1 cellular context compared by ENCODE assay signal in the genomic region with DNA sequence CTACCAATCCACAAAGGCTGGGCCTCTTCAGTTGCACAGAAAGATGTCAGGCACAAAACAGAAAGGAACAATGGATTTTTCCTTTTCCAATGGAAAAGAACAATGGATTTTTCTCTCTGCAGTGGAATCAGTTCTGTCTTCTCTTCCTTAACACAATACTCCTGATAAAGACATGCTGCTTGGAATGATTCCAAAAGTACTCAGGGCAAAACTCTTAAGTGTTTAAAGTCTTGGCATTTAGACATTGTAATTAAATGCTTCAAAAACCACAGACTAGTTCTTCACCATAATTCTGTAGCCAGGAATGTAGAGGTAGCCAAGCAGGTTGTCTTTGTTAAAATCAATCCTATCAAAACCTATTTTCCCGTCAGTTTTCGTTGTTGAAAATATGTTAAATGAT.
TF ChIP-seq lines count a peak whose summit lies in the region.

No MANE protein-coding gene starts in this region.

TF ChIP-seq in GM23338, 12 proteins besides CTCF, POLR2A, EP300 and RAD21 (continued from another document):
- TF ChIP-seq, protein P1, sequence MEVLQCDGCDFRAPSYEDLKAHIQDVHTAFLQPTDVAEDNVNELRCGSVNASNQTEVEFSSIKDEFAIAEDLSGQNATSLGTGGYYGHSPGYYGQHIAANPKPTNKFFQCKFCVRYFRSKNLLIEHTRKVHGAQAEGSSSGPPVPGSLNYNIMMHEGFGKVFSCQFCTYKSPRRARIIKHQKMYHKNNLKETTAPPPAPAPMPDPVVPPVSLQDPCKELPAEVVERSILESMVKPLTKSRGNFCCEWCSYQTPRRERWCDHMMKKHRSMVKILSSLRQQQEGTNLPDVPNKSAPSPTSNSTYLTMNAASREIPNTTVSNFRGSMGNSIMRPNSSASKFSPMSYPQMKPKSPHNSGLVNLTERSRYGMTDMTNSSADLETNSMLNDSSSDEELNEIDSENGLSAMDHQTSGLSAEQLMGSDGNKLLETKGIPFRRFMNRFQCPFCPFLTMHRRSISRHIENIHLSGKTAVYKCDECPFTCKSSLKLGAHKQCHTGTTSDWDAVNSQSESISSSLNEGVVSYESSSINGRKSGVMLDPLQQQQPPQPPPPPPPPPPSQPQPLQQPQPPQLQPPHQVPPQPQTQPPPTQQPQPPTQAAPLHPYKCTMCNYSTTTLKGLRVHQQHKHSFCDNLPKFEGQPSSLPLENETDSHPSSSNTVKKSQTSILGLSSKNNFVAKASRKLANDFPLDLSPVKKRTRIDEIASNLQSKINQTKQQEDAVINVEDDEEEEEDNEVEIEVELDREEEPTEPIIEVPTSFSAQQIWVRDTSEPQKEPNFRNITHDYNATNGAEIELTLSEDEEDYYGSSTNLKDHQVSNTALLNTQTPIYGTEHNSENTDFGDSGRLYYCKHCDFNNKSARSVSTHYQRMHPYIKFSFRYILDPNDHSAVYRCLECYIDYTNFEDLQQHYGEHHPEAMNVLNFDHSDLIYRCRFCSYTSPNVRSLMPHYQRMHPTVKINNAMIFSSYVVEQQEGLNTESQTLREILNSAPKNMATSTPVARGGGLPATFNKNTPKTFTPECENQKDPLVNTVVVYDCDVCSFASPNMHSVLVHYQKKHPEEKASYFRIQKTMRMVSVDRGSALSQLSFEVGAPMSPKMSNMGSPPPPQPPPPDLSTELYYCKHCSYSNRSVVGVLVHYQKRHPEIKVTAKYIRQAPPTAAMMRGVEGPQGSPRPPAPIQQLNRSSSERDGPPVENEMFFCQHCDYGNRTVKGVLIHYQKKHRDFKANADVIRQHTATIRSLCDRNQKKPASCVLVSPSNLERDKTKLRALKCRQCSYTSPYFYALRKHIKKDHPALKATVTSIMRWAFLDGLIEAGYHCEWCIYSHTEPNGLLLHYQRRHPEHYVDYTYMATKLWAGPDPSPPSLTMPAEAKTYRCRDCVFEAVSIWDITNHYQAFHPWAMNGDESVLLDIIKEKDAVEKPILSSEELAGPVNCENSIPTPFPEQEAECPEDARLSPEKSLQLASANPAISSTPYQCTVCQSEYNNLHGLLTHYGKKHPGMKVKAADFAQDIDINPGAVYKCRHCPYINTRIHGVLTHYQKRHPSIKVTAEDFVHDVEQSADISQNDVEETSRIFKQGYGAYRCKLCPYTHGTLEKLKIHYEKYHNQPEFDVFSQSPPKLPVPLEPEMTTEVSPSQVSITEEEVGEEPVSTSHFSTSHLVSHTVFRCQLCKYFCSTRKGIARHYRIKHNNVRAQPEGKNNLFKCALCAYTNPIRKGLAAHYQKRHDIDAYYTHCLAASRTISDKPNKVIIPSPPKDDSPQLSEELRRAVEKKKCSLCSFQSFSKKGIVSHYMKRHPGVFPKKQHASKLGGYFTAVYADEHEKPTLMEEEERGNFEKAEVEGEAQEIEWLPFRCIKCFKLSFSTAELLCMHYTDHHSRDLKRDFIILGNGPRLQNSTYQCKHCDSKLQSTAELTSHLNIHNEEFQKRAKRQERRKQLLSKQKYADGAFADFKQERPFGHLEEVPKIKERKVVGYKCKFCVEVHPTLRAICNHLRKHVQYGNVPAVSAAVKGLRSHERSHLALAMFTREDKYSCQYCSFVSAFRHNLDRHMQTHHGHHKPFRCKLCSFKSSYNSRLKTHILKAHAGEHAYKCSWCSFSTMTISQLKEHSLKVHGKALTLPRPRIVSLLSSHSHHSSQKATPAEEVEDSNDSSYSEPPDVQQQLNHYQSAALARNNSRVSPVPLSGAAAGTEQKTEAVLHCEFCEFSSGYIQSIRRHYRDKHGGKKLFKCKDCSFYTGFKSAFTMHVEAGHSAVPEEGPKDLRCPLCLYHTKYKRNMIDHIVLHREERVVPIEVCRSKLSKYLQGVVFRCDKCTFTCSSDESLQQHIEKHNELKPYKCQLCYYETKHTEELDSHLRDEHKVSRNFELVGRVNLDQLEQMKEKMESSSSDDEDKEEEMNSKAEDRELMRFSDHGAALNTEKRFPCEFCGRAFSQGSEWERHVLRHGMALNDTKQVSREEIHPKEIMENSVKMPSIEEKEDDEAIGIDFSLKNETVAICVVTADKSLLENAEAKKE (CRISPR knock-in tag; IDR thresholded peaks at IDR 0.05): no peak
